12 cellular contexts compared by ENCODE assay signal in genomic region chr1:72000809-72001208, GRCh38.
DNase-seq lines count a peak whose midpoint lies in the region; ATAC-seq and TF ChIP-seq lines count a peak whose summit lies in the region.
"Had no signal": no experiment of that assay in that cellular context is flagged by ENCODE, and none has a peak within 500 bp of the region (broad histone marks: within the 10 kb centered on the region; RNA-seq: fewer than 3 reads in every experiment).

No MANE protein-coding gene starts in this region.

- no peak overlapping the region for H3K27ac ChIP-seq in RWPE1

- POLR2A ChIA-PET in RWPE1 (lab: Yijun Ruan, JAX; ENCODE audit: low non-redundant PET), result no interaction called here

- H3K27ac Mint-ChIP-seq in HFFc6, result peak overlapping the region; percentile 45
- H3K27ac Mint-ChIP-seq in stimulated activated naive B cell treated with anti-CD40 and anti-IgM and Interleukin-4, amounts not matched to agents 10 μg/mL and 1 μg/mL and 100 μg/mL, for 72 hours, result no peak overlapping the region
- H3K27ac Mint-ChIP-seq: activated naive CD8-positive, alpha-beta T cell; stimulated activated memory B cell treated with anti-CD40 and anti-IgM and Interleukin-4, amounts not matched to agents 10 μg/mL and 1 μg/mL and 100 μg/mL, for 72 hours had no signal

- no peak overlapping the region for H3K4me3 ChIP-seq in fibroblast of mammary gland (ENCODE audit: control insufficient read depth, low read depth, low read length)

- H3K36me3 Mint-ChIP-seq in HFFc6 (ENCODE audit: low read depth), result no peaks in the 10 kb centered on the region
- H3K36me3 Mint-ChIP-seq in stimulated activated naive B cell treated with anti-CD40 and anti-IgM and Interleukin-4, amounts not matched to agents 10 μg/mL and 1 μg/mL and 100 μg/mL, for 72 hours, result no peaks in the 10 kb centered on the region
- H3K36me3 Mint-ChIP-seq: activated naive CD8-positive, alpha-beta T cell; stimulated activated memory B cell treated with anti-CD40 and anti-IgM and Interleukin-4, amounts not matched to agents 10 μg/mL and 1 μg/mL and 100 μg/mL, for 72 hours had no signal

- CTCF ChIA-PET in RWPE1 (lab: Yijun Ruan, JAX), result no interaction called here

- no peaks in the 10 kb centered on the region for H3K9me3 Mint-ChIP-seq in HFFc6
- H3K9me3 Mint-ChIP-seq in stimulated activated naive B cell treated with anti-CD40 and anti-IgM and Interleukin-4, amounts not matched to agents 10 μg/mL and 1 μg/mL and 100 μg/mL, for 72 hours, result peaks cover 0 to 1% of the 10 kb centered on the region in 2 donors

- TF ChIP-seq CTCF in HFFc6 (IDR thresholded peaks at IDR 0.05), result no peak
- no peak for TF ChIP-seq CTCF in RWPE1 (conservative IDR thresholded peaks at IDR 0.05; ENCODE audit: low read depth)
- no peak for TF ChIP-seq CTCF in fibroblast of mammary gland (conservative IDR thresholded peaks at IDR 0.05; ENCODE audit: control insufficient read depth, insufficient read depth, low read depth, low read length)

- peaks cover under 1% of the 10 kb centered on the region for H3K4me1 Mint-ChIP-seq in HFFc6 (ENCODE audit: low read depth)
- H3K4me1 Mint-ChIP-seq in stimulated activated naive B cell treated with anti-CD40 and anti-IgM and Interleukin-4, amounts not matched to agents 10 μg/mL and 1 μg/mL and 100 μg/mL, for 72 hours, result no peaks in the 10 kb centered on the region
- H3K4me1 Mint-ChIP-seq: stimulated activated memory B cell treated with anti-CD40 and anti-IgM and Interleukin-4, amounts not matched to agents 10 μg/mL and 1 μg/mL and 100 μg/mL, for 72 hours had no signal

- DNase-seq in ACHN, result peak; percentile 20
- no peak for DNase-seq in HFFc6
- DNase-seq in RWPE1 (ENCODE audit: low spot score), result peak; percentile 1
- peak; percentile 4 for DNase-seq in fibroblast of mammary gland (ENCODE audit: low read depth)
- DNase-seq in SW 1271 (lab: John Stamatoyannopoulos, UW), result no peak
- DNase-seq in activated naive CD4-positive, alpha-beta T cell treated with Interleukin-2 at 50 U/mL for 16 hours, result no peak
- no peak for DNase-seq in stimulated activated naive B cell treated with anti-CD40 and anti-IgM and Interleukin-4, amounts not matched to agents 10 μg/mL and 1 μg/mL and 100 μg/mL, for 72 hours
- DNase-seq: activated CD4-positive, alpha-beta T cell treated with anti-CD3 and anti-CD28 coated beads, Interleukin-2, amount 50 U/mL, for 1 hour; effector memory CD4-positive, alpha-beta T cell had no signal

- no peak for ATAC-seq in stimulated activated naive B cell treated with anti-CD40 and anti-IgM and Interleukin-4, amounts not matched to agents 10 μg/mL and 1 μg/mL and 100 μg/mL, for 72 hours (replicated peaks)
- ATAC-seq in GM19397 (IDR thresholded peaks at IDR 0.05; ENCODE audit: unreplicated experiment), result no peak
- ATAC-seq: stimulated activated memory B cell treated with anti-CD40 and anti-IgM and Interleukin-4, amounts not matched to agents 10 μg/mL and 1 μg/mL and 100 μg/mL, for 72 hours had no signal

- H3K4me3 Mint-ChIP-seq in HFFc6, result no peak overlapping the region
- H3K4me3 Mint-ChIP-seq in stimulated activated naive B cell treated with anti-CD40 and anti-IgM and Interleukin-4, amounts not matched to agents 10 μg/mL and 1 μg/mL and 100 μg/mL, for 72 hours, result no peak overlapping the region
- H3K4me3 Mint-ChIP-seq: activated naive CD8-positive, alpha-beta T cell; stimulated activated memory B cell treated with anti-CD40 and anti-IgM and Interleukin-4, amounts not matched to agents 10 μg/mL and 1 μg/mL and 100 μg/mL, for 72 hours had no signal

- H3K27me3 Mint-ChIP-seq in HFFc6 (ENCODE audit: insufficient read depth), result no peaks in the 10 kb centered on the region
- H3K27me3 Mint-ChIP-seq in stimulated activated naive B cell treated with anti-CD40 and anti-IgM and Interleukin-4, amounts not matched to agents 10 μg/mL and 1 μg/mL and 100 μg/mL, for 72 hours, result no peaks in the 10 kb centered on the region
- H3K27me3 Mint-ChIP-seq: activated naive CD8-positive, alpha-beta T cell; stimulated activated memory B cell treated with anti-CD40 and anti-IgM and Interleukin-4, amounts not matched to agents 10 μg/mL and 1 μg/mL and 100 μg/mL, for 72 hours had no signal

- in situ Hi-C loops in ACHN (cut with HindIII; ENCODE audit: low pct_ligation_motif_present, low pct_unique_long_range_greater_than_20kb, low sequenced_read_pairs), result no loop called here

Comparison
In these comparisons a context has a peak if more than half of its experiments do, and no peak if none do; other contexts are left out.
1. DNase-seq: peak in ACHN (single experiment), RWPE1 (single experiment) and fibroblast of mammary gland (single experiment); none in HFFc6 (single experiment), SW 1271 (0 of 2), activated naive CD4-positive, alpha-beta T cell treated with Interleukin-2 at 50 U/mL for 16 hours (single experiment) and stimulated activated naive B cell treated with anti-CD40 and anti-IgM and Interleukin-4, amounts not matched to agents 10 μg/mL and 1 μg/mL and 100 μg/mL, for 72 hours (single experiment).